Comparison of ENCODE assay signal across 1 cellular context in the genomic region with DNA sequence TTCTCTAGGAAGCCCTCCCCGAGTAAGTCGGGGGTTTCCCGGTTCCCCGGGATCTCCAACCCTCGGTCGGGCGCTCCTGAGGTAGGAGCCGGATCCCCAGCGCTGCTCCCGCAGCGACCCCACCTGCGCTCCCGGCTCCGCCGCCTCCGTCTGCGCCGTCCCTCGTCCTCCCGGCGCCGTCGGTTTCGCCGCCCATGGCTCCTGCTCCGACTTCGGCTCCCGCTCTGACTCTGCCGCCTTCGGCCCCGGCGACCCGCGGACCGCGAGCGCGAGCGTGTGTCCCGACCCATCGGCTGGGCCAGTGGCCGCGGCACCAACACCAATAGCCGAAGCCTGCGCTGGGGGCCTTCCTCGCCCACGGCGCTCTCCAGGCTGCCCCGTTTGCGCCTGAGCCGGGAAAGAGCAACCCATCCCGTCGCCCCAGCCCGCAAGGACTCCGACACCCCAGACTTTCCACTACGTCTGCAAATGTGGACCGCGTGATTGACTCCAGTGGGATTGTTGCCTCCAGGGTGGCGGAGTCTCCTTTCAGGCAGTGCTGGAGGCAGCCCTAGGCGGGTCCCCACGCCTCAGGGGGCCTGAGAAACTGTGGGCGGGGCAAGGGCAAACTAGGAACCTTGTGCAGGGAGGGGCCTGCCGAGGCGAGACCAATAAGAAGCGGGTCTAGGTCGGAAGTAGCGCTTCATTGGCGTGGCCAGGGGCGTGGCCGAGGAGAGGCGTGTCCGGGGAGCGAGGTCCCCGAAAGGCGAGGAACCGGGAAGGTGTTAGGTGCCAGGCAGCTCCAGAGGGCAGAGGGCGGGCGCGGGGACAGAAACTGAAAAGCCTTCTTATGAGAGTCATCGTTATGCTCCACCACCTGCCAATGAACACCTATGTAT.
A peak's percentile ranks its signal among the peaks of the same experiment; 100 is the strongest.
TF ChIP-seq lines count a peak whose summit lies in the region.

A gene (minus strand): TSS at position 318 of the 878 bp plus-strand sequence. CDS start 28 bp downstream, at position 290.

TF ChIP-seq in H1, 55 proteins besides CTCF, POLR2A, EP300 and RAD21:
- TF ChIP-seq RFX5 (IDR thresholded peaks at IDR 0.05; ENCODE audit: borderline replicate concordance, low read depth, low read length), result no peak
- TF ChIP-seq, protein P1, sequence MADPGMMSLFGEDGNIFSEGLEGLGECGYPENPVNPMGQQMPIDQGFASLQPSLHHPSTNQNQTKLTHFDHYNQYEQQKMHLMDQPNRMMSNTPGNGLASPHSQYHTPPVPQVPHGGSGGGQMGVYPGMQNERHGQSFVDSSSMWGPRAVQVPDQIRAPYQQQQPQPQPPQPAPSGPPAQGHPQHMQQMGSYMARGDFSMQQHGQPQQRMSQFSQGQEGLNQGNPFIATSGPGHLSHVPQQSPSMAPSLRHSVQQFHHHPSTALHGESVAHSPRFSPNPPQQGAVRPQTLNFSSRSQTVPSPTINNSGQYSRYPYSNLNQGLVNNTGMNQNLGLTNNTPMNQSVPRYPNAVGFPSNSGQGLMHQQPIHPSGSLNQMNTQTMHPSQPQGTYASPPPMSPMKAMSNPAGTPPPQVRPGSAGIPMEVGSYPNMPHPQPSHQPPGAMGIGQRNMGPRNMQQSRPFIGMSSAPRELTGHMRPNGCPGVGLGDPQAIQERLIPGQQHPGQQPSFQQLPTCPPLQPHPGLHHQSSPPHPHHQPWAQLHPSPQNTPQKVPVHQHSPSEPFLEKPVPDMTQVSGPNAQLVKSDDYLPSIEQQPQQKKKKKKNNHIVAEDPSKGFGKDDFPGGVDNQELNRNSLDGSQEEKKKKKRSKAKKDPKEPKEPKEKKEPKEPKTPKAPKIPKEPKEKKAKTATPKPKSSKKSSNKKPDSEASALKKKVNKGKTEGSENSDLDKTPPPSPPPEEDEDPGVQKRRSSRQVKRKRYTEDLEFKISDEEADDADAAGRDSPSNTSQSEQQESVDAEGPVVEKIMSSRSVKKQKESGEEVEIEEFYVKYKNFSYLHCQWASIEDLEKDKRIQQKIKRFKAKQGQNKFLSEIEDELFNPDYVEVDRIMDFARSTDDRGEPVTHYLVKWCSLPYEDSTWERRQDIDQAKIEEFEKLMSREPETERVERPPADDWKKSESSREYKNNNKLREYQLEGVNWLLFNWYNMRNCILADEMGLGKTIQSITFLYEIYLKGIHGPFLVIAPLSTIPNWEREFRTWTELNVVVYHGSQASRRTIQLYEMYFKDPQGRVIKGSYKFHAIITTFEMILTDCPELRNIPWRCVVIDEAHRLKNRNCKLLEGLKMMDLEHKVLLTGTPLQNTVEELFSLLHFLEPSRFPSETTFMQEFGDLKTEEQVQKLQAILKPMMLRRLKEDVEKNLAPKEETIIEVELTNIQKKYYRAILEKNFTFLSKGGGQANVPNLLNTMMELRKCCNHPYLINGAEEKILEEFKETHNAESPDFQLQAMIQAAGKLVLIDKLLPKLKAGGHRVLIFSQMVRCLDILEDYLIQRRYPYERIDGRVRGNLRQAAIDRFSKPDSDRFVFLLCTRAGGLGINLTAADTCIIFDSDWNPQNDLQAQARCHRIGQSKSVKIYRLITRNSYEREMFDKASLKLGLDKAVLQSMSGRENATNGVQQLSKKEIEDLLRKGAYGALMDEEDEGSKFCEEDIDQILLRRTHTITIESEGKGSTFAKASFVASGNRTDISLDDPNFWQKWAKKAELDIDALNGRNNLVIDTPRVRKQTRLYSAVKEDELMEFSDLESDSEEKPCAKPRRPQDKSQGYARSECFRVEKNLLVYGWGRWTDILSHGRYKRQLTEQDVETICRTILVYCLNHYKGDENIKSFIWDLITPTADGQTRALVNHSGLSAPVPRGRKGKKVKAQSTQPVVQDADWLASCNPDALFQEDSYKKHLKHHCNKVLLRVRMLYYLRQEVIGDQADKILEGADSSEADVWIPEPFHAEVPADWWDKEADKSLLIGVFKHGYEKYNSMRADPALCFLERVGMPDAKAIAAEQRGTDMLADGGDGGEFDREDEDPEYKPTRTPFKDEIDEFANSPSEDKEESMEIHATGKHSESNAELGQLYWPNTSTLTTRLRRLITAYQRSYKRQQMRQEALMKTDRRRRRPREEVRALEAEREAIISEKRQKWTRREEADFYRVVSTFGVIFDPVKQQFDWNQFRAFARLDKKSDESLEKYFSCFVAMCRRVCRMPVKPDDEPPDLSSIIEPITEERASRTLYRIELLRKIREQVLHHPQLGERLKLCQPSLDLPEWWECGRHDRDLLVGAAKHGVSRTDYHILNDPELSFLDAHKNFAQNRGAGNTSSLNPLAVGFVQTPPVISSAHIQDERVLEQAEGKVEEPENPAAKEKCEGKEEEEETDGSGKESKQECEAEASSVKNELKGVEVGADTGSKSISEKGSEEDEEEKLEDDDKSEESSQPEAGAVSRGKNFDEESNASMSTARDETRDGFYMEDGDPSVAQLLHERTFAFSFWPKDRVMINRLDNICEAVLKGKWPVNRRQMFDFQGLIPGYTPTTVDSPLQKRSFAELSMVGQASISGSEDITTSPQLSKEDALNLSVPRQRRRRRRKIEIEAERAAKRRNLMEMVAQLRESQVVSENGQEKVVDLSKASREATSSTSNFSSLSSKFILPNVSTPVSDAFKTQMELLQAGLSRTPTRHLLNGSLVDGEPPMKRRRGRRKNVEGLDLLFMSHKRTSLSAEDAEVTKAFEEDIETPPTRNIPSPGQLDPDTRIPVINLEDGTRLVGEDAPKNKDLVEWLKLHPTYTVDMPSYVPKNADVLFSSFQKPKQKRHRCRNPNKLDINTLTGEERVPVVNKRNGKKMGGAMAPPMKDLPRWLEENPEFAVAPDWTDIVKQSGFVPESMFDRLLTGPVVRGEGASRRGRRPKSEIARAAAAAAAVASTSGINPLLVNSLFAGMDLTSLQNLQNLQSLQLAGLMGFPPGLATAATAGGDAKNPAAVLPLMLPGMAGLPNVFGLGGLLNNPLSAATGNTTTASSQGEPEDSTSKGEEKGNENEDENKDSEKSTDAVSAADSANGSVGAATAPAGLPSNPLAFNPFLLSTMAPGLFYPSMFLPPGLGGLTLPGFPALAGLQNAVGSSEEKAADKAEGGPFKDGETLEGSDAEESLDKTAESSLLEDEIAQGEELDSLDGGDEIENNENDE (IDR thresholded peaks at IDR 0.05; ENCODE audit: insufficient replicate concordance, low read length), result no peak
- no peak for TF ChIP-seq SP2 (IDR thresholded peaks at IDR 0.05; ENCODE audit: low read length)
- no peak for TF ChIP-seq SIRT6 (IDR thresholded peaks at IDR 0.05; ENCODE audit: low read length)
- TF ChIP-seq ASH2L (IDR thresholded peaks at IDR 0.05; ENCODE audit: low read length), result peak; percentile 93
- 0 out of 2 replicates have a peak, but pooled peaks have one; percentile 14 for TF ChIP-seq YY1 (IDR thresholded peaks at IDR 0.05; ENCODE audit: low read depth, low read length)
- TF ChIP-seq BCL11A (IDR thresholded peaks at IDR 0.05; ENCODE audit: low read depth in 2 of 2, low read length in 2 of 2), result no peak
- TF ChIP-seq TBP (IDR thresholded peaks at IDR 0.05; ENCODE audit: low read depth, low read length), result peak; percentile 75
- TF ChIP-seq RXRA (IDR thresholded peaks at IDR 0.05; ENCODE audit: insufficient read depth, low read depth, low read length), result no peak
- TF ChIP-seq, protein P2, sequence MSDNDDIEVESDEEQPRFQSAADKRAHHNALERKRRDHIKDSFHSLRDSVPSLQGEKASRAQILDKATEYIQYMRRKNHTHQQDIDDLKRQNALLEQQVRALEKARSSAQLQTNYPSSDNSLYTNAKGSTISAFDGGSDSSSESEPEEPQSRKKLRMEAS (IDR thresholded peaks at IDR 0.05), result peak; percentile 91
- no peak for TF ChIP-seq MAFK (IDR thresholded peaks at IDR 0.05; ENCODE audit: low read depth, low read length)
- peak; percentile 48 for TF ChIP-seq CREB1 (IDR thresholded peaks at IDR 0.05)
- no peak for TF ChIP-seq CBX8 (IDR thresholded peaks at IDR 0.05; ENCODE audit: borderline replicate concordance, low read depth, low read length)
- peak; percentile 99 for TF ChIP-seq KDM4A (IDR thresholded peaks at IDR 0.05; ENCODE audit: low read depth, low read length, severe bottlenecking)
- TF ChIP-seq SIX5 (IDR thresholded peaks at IDR 0.05; ENCODE audit: low read depth, low read length), result no peak
- TF ChIP-seq SRF (IDR thresholded peaks at IDR 0.05; ENCODE audit: low read depth, low read length), result peak; percentile 67
- TF ChIP-seq CBX5 (IDR thresholded peaks at IDR 0.05; ENCODE audit: low read depth, low read length), result no peak
- TF ChIP-seq RBBP5 (IDR thresholded peaks at IDR 0.05; ENCODE audit: borderline replicate concordance, low read depth, low read length), result peak; percentile 98
- TF ChIP-seq, protein P3, sequence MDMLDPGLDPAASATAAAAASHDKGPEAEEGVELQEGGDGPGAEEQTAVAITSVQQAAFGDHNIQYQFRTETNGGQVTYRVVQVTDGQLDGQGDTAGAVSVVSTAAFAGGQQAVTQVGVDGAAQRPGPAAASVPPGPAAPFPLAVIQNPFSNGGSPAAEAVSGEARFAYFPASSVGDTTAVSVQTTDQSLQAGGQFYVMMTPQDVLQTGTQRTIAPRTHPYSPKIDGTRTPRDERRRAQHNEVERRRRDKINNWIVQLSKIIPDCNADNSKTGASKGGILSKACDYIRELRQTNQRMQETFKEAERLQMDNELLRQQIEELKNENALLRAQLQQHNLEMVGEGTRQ (IDR thresholded peaks at IDR 0.05; ENCODE audit: low read length), result no peak
- peak; percentile 84 for TF ChIP-seq TAF7 (optimal IDR thresholded peaks at IDR 0.05; ENCODE audit: borderline replicate concordance, low read depth, low read length)
- no peak for TF ChIP-seq GABPA (IDR thresholded peaks at IDR 0.05; ENCODE audit: borderline replicate concordance, insufficient read depth, low read length)
- peak; percentile 93 for TF ChIP-seq KDM5A (IDR thresholded peaks at IDR 0.05; ENCODE audit: low read length)
- peak; percentile 87 for TF ChIP-seq TAF1 (IDR thresholded peaks at IDR 0.05; ENCODE audit: low read depth, low read length)
- peak; percentile 28; the same call in 1 of the 2 replicates for TF ChIP-seq JUND (IDR thresholded peaks at IDR 0.05; ENCODE audit: low read length)
- peak; percentile 100 for TF ChIP-seq SP4 (IDR thresholded peaks at IDR 0.05; ENCODE audit: low read length)
- no peak for TF ChIP-seq SUZ12 (IDR thresholded peaks at IDR 0.05; ENCODE audit: low read length)
- TF ChIP-seq, protein P4, sequence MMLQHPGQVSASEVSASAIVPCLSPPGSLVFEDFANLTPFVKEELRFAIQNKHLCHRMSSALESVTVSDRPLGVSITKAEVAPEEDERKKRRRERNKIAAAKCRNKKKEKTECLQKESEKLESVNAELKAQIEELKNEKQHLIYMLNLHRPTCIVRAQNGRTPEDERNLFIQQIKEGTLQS (IDR thresholded peaks at IDR 0.05; ENCODE audit: insufficient read depth, low read depth, low read length), result peak; percentile 82
- no peak; a peak in 1 of 4 replicates for TF ChIP-seq HDAC2 (IDR thresholded peaks at IDR 0.05; ENCODE audit: borderline replicate concordance in 1 of 2, low read depth in 2 of 2, low read length in 2 of 2)
- peak in 1 of 2 experiments; percentile 82; a peak in 2 of 4 replicates for TF ChIP-seq SIN3A (conservative IDR thresholded peaks at IDR 0.05 in 1 of 2, IDR thresholded peaks at IDR 0.05 in 1 of 2; ENCODE audit: low read depth in 1 of 2, low read length in 2 of 2)
- peak; percentile 58; the same call in 1 of the 2 replicates for TF ChIP-seq SP1 (IDR thresholded peaks at IDR 0.05; ENCODE audit: low read depth, low read length)
- TF ChIP-seq GTF2F1 (IDR thresholded peaks at IDR 0.05; ENCODE audit: borderline replicate concordance, low read depth, low read length), result 0 out of 2 replicates have a peak, but pooled peaks have one; percentile 20
- peak; percentile 93 for TF ChIP-seq POLR2AphosphoS5 (IDR thresholded peaks at IDR 0.05; ENCODE audit: low read depth, low read length)
- 0 out of 2 replicates have a peak, but pooled peaks have one; percentile 42 for TF ChIP-seq EGR1 (IDR thresholded peaks at IDR 0.05; ENCODE audit: borderline replicate concordance, low read depth, low read length)
- TF ChIP-seq PHF8 (conservative IDR thresholded peaks at IDR 0.05; ENCODE audit: low read depth, low read length), result peak; percentile 99
